Comparison of ENCODE assay signal across 9 cellular contexts in the genomic region with DNA sequence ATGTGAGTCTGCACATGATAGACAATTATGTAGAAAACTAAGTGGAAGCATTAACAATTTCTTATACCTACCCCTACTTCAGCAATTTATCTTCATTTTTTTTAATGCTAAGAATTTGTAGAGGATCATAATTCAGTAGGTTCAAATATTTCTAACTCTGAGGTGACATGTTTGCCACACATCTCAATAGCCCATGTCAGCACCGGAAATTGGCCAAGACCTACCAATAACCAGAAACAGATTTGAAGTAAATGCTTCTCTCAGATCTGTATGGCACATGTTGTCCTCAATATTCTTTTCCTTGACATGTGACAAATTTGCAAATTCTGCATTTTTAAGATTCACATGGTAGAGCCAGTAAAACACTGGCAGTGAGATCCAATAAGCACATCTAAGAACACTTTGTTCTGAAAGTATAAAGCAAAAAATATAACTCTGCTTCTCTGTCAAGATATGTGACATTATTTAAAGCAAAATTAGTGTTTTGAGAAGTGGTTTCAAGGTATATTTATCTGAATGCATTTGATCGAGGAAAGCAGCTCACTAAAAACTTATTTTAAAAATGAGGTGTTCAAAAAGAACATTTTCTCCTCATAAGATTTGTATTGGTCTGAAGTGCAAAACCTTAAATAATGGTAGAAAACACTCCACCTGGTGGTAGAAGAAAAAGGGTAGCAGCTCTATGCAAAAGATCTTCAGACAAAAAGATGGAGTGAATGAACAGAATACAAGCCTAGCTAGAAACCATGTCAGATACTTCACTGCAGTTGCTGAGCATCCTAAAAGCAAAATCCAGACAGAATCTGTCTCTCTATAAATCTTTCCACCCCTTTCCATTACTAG.
DNase-seq lines count a peak whose midpoint lies in the region; ATAC-seq and TF ChIP-seq lines count a peak whose summit lies in the region.
"Had no signal": no experiment of that assay in that cellular context is flagged by ENCODE, and none has a peak within 500 bp of the region (broad histone marks: within the 10 kb centered on the region; RNA-seq: fewer than 3 reads in every experiment).

No MANE protein-coding gene starts in this region.

- TF ChIP-seq CTCF in AG10803 (conservative IDR thresholded peaks at IDR 0.05; ENCODE audit: low read length) (peak; percentile 60), colonic mucosa (IDR thresholded peaks at IDR 0.05) (no peak)

- H3K27me3 ChIP-seq in colonic mucosa: no peaks in the 10 kb centered on the region

- peak; percentile 55 for ATAC-seq in GM19035 (IDR thresholded peaks at IDR 0.05; ENCODE audit: unreplicated experiment)
- ATAC-seq in HG03045 (IDR thresholded peaks at IDR 0.05; ENCODE audit: unreplicated experiment): no peak

- no peaks in the 10 kb centered on the region for H3K36me3 ChIP-seq in colonic mucosa
- H3K36me3 ChIP-seq: sigmoid colon had no signal

- DNase-seq in AG10803 (ENCODE audit: low read depth) (peak; percentile 47), NCI-H69 (lab: John Stamatoyannopoulos, UW) (peak; percentile 80), fibroblast of peridontal ligament (ENCODE audit: extremely low read depth) (peak; percentile 58), retina (no peak), hepatic stellate cell (ENCODE audit: low spot score) (no peak), colonic mucosa (no peak)
- DNase-seq: sigmoid colon had no signal

- no peak overlapping the region for H3K9ac ChIP-seq in colonic mucosa (ENCODE audit: low read depth in 2 of 2, low read length in 2 of 2)

- H3K27ac ChIP-seq in colonic mucosa: no peak overlapping the region
- H3K27ac ChIP-seq: sigmoid colon had no signal

- intact Hi-C loops in colonic mucosa (cut with DNase I): loop anchor here (10.0 kb wide), 1 partner anchor 997 kb away; no protein-coding TSS in a partner anchor

- H3K4me1 ChIP-seq in colonic mucosa: no peaks in the 10 kb centered on the region
- H3K4me1 ChIP-seq: sigmoid colon had no signal

- no peaks in the 10 kb centered on the region for H3K9me3 ChIP-seq in colonic mucosa
- H3K9me3 ChIP-seq: sigmoid colon had no signal

- H3K4me3 ChIP-seq in AG10803 (ENCODE audit: low read length) (no peak overlapping the region), colonic mucosa (no peak overlapping the region)
- H3K4me3 ChIP-seq: sigmoid colon had no signal

Comparison
In these comparisons a context has a peak if more than half of its experiments do, and no peak if none do; other contexts are left out.
1. DNase-seq: peak in AG10803 (single experiment), NCI-H69 (single experiment) and fibroblast of peridontal ligament (single experiment); none in retina (single experiment), hepatic stellate cell (single experiment) and colonic mucosa (single experiment).